Comparison of ENCODE assay signal across 8 cellular contexts in genomic region chr12:106345739-106346138, GRCh38. TPM values are rescaled to one million over a fixed set of nuclear protein-coding genes. Genes with fewer than 3 reads are reported as not detected.
DNase-seq lines count a peak whose midpoint lies in the region; ATAC-seq and TF ChIP-seq lines count a peak whose summit lies in the region.

No MANE protein-coding gene starts in this region.

- ATAC-seq in GM19467 (IDR thresholded peaks at IDR 0.05; ENCODE audit: unreplicated experiment) (no peak), GM21447 (IDR thresholded peaks at IDR 0.05; ENCODE audit: unreplicated experiment) (no peak)

- CTCF ChIA-PET in MCF 10A (lab: Yijun Ruan, JAX), result interaction anchor here (0.6 to 3.5 kb wide), 40 partner anchors 9 to 925 kb away, joined by 3 to 60 read pairs (median 5); partner anchors contain the start of genes CKAP4, POLR3B and TCP11L2

- no TSS peak for BruUV-seq in MCF 10A (replicated peaks; lab: Mats Ljungman, UMichigan)

- peak overlapping the region; percentile 83 for H3K27ac Mint-ChIP-seq in MCF 10A (ENCODE audit: low read depth, unreplicated experiment)

- H3K27me3 Mint-ChIP-seq in MCF 10A (ENCODE audit: insufficient read depth, unreplicated experiment), result no peaks in the 10 kb centered on the region

- H3K36me3 Mint-ChIP-seq in MCF 10A (ENCODE audit: insufficient read depth, unreplicated experiment), result peaks cover 17% of the 10 kb centered on the region

- intact Hi-C loops in MCF 10A (cut with micrococcal nuclease), result loop anchor here (1.0 to 5.0 kb wide), 4 partner anchors 43 to 118 kb away; partner anchors contain the start of genes CKAP4 and TCP11L2

- TF ChIP-seq CTCF in MCF 10A (IDR thresholded peaks at IDR 0.05; ENCODE audit: unreplicated experiment), result peak; percentile 60

- POLR2A ChIA-PET in MCF 10A (lab: Yijun Ruan, JAX), result interaction anchor here (0.6 to 2.6 kb wide), 20 partner anchors 9 to 927 kb away, joined by 3 to 33 read pairs (median 4); partner anchors contain the start of genes CKAP4 and POLR3B

- peaks cover 22% of the 10 kb centered on the region for H3K4me1 Mint-ChIP-seq in MCF 10A (ENCODE audit: insufficient read depth, unreplicated experiment)

- H3K4me3 Mint-ChIP-seq in MCF 10A (ENCODE audit: unreplicated experiment), result peak overlapping the region; percentile 44

- DNase-seq in GM03348 (ENCODE audit: low spot score), result peak; percentile 24
- DNase-seq in NCI-H226, result peak; percentile 46
- DNase-seq in MCF 10A (ENCODE audit: unreplicated experiment), result peak; percentile 85
- DNase-seq in kidney tubule cell (ENCODE audit: low spot score), result peak; percentile 74
- no peak for DNase-seq in activated CD4-positive, alpha-beta T cell treated with anti-CD3 and anti-CD28 coated beads, Interleukin-2, amount 50 U/mL, for 1 hour
- DNase-seq in amniotic stem cell (lab: John Stamatoyannopoulos, UW), result no peak

- no peaks in the 10 kb centered on the region for H3K9me3 Mint-ChIP-seq in MCF 10A (ENCODE audit: unreplicated experiment)

RNA-seq across cellular contexts. Expression of gene POLR3B, which starts 11.8 kb away (rescaled TPM):
- 11.1 and 15.7 TPM in 2 replicates for total RNA-seq in MCF 10A (2022)

RNA-seq across cellular contexts. Expression of gene TCP11L2, which starts 43.2 kb away (rescaled TPM):
- total RNA-seq in MCF 10A (2022), result 10.2 and 11.4 TPM in 2 replicates

Comparison
In these comparisons a context has a peak if more than half of its experiments do, and no peak if none do; other contexts are left out.
1. DNase-seq: peak in GM03348 (single experiment), NCI-H226 (single experiment), MCF 10A (single experiment) and kidney tubule cell (single experiment); none in activated CD4-positive, alpha-beta T cell treated with anti-CD3 and anti-CD28 coated beads, Interleukin-2, amount 50 U/mL, for 1 hour (single experiment) and amniotic stem cell (single experiment).